Comparison of ENCODE assay signal across 13 cellular contexts in the genomic region with DNA sequence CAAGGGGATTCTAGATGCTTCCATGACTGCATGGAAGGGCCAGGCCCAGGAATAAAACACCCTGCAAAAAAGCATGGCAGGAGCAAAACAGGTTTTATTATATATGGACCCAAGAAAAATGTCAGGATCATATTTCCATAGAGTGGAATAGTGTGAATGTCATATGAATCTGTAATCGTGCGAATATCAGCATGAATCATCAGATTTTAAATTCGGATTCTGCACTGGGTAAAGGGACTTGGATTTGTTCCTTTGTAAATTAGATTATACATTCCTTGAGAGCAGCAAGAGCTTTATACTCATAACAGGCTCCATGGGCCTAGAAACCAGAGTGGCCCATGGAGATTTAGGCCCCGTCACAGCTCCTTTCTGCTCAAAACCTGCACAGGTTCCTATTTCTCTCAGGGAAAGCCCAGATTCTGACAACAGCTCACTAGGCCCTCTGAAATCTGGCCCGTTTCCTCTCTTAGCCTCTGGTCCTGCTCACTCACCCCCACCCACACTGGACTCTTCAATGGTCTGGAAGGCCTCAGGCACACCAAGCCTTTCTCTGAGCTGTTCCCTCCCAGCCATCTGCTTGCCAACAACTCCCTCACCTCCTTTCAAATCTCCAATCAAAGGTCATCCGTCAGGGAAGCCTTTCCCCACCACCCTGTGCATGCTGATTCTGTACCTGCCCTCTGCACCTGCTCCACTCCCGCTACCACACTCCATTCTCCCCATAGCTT.
DNase-seq lines count a peak whose midpoint lies in the region; ATAC-seq and TF ChIP-seq lines count a peak whose summit lies in the region.
"Had no signal": no experiment of that assay in that cellular context is flagged by ENCODE, and none has a peak within 500 bp of the region (broad histone marks: within the 10 kb centered on the region; RNA-seq: fewer than 3 reads in every experiment).

No MANE protein-coding gene starts in this region.

- peaks cover 31% of the 10 kb centered on the region for H3K4me1 Mint-ChIP-seq in activated CD8-positive, alpha-beta T cell treated with anti-CD3 and anti-CD28 coated beads for 36 hours (ENCODE audit: low read depth)
- peaks cover 32% of the 10 kb centered on the region for H3K4me1 Mint-ChIP-seq in activated CD8-positive, alpha-beta T cell treated with anti-CD3 and anti-CD28 coated beads, Interleukin-2, amount 10 ng/mL, durations not matched to agents 7 days and 5 days (ENCODE audit: low read depth)

- H3K36me3 Mint-ChIP-seq in activated CD8-positive, alpha-beta T cell treated with anti-CD3 and anti-CD28 coated beads for 36 hours (ENCODE audit: low read depth), result peaks cover 10% of the 10 kb centered on the region
- peaks cover 12% of the 10 kb centered on the region for H3K36me3 Mint-ChIP-seq in activated CD8-positive, alpha-beta T cell treated with anti-CD3 and anti-CD28 coated beads, Interleukin-2, amount 10 ng/mL, durations not matched to agents 7 days and 5 days (ENCODE audit: low read depth)
- H3K36me3 Mint-ChIP-seq in activated naive CD4-positive, alpha-beta T cell treated with anti-CD3 and anti-CD28 coated beads, Interleukin-2, amount 50 U/mL, for 72 hours, result peaks cover 7 to 16% of the 10 kb centered on the region in 2 donors

- peaks cover 12% of the 10 kb centered on the region for H3K9me3 Mint-ChIP-seq in activated CD8-positive, alpha-beta T cell treated with anti-CD3 and anti-CD28 coated beads for 36 hours
- H3K9me3 Mint-ChIP-seq in activated CD8-positive, alpha-beta T cell treated with anti-CD3 and anti-CD28 coated beads, Interleukin-2, amount 10 ng/mL, durations not matched to agents 7 days and 5 days (ENCODE audit: insufficient read depth), result peaks cover 9% of the 10 kb centered on the region
- H3K9me3 Mint-ChIP-seq in activated naive CD4-positive, alpha-beta T cell treated with anti-CD3 and anti-CD28 coated beads, Interleukin-2, amount 50 U/mL, for 72 hours, result peaks cover 0 to 8% of the 10 kb centered on the region in 2 donors

- WGBS in thyroid gland, 2 donors, result 95% methylated on average over 7 of the region's 7 CpGs

- CTCF ChIA-PET in activated CD8-positive, alpha-beta T cell treated with anti-CD3 and anti-CD28 coated beads for 36 hours (lab: Charles Lee), result interaction anchor here (0.7 to 2.0 kb wide), 3 partner anchors 25 to 101 kb away, joined by 3 to 9 read pairs (median 3); no protein-coding TSS in a partner anchor
- CTCF ChIA-PET in activated CD8-positive, alpha-beta T cell treated with anti-CD3 and anti-CD28 coated beads, Interleukin-2, amount 10 ng/mL, durations not matched to agents 7 days and 5 days (lab: Charles Lee), result interaction anchor here (0.6 to 2.2 kb wide), 4 partner anchors 12 to 101 kb away, joined by 3 to 6 read pairs (median 3); no protein-coding TSS in a partner anchor

- H3K36me3 ChIP-seq in thyroid gland (no peaks in the 10 kb centered on the region), Peyer's patch (no peaks in the 10 kb centered on the region)

- H3K27me3 ChIP-seq in thyroid gland (no peaks in the 10 kb centered on the region), Peyer's patch (no peaks in the 10 kb centered on the region)

- no peak for TF ChIP-seq CTCF in activated CD8-positive, alpha-beta T cell treated with anti-CD3 and anti-CD28 coated beads for 36 hours (IDR thresholded peaks at IDR 0.05)
- no peak for TF ChIP-seq CTCF in thyroid gland (IDR thresholded peaks at IDR 0.05)
- TF ChIP-seq CTCF in Peyer's patch (IDR thresholded peaks at IDR 0.05), result no peak

- H3K4me1 ChIP-seq in thyroid gland, result peaks cover 6 to 22% of the 10 kb centered on the region in 2 donors
- no peaks in the 10 kb centered on the region for H3K4me1 ChIP-seq in Peyer's patch

- no peak overlapping the region for H3K4me3 Mint-ChIP-seq in activated CD8-positive, alpha-beta T cell treated with anti-CD3 and anti-CD28 coated beads for 36 hours
- H3K4me3 Mint-ChIP-seq in activated CD8-positive, alpha-beta T cell treated with anti-CD3 and anti-CD28 coated beads, Interleukin-2, amount 10 ng/mL, durations not matched to agents 7 days and 5 days, result no peak overlapping the region

- ATAC-seq in activated CD8-positive, alpha-beta T cell treated with anti-CD3 and anti-CD28 coated beads for 36 hours, result no peak
- ATAC-seq in activated CD8-positive, alpha-beta T cell treated with anti-CD3 and anti-CD28 coated beads, Interleukin-2, amount 10 ng/mL, durations not matched to agents 7 days and 5 days, result no peak
- ATAC-seq in activated naive CD4-positive, alpha-beta T cell treated with anti-CD3 and anti-CD28 coated beads, Interleukin-2, amount 50 U/mL, for 72 hours, result no peak
- ATAC-seq in left cardiac atrium (peak; percentile 52 to 76), GM21367 (IDR thresholded peaks at IDR 0.05; ENCODE audit: unreplicated experiment) (no peak)
- ATAC-seq: HepG2; naive thymus-derived CD4-positive, alpha-beta T cell had no signal

- peak overlapping the region; percentile 7 for H3K27ac Mint-ChIP-seq in activated CD8-positive, alpha-beta T cell treated with anti-CD3 and anti-CD28 coated beads for 36 hours
- no peak overlapping the region for H3K27ac Mint-ChIP-seq in activated CD8-positive, alpha-beta T cell treated with anti-CD3 and anti-CD28 coated beads, Interleukin-2, amount 10 ng/mL, durations not matched to agents 7 days and 5 days
- H3K27ac Mint-ChIP-seq in activated naive CD4-positive, alpha-beta T cell treated with anti-CD3 and anti-CD28 coated beads, Interleukin-2, amount 50 U/mL, for 72 hours, result peak overlapping the region; percentile 5 to 85

- H3K27ac ChIP-seq in thyroid gland (peak overlapping the region; percentile 81 to 90 (median 87)), Peyer's patch (no peak overlapping the region)

- intact Hi-C loops in activated CD8-positive, alpha-beta T cell treated with anti-CD3 and anti-CD28 coated beads for 36 hours (cut with micrococcal nuclease), result no loop called here
- intact Hi-C loops in left cardiac atrium (cut with DNase I), result no loop called here
- intact Hi-C loops in thyroid gland (cut with DNase I), result no loop called here

- no peak overlapping the region for H3K4me3 ChIP-seq in thyroid gland (replicated peaks in 1 of 3)
- no peak overlapping the region for H3K4me3 ChIP-seq in Peyer's patch

- no peak for DNase-seq in activated CD8-positive, alpha-beta T cell treated with anti-CD3 and anti-CD28 coated beads for 36 hours
- DNase-seq in activated CD8-positive, alpha-beta T cell treated with anti-CD3 and anti-CD28 coated beads, Interleukin-2, amount 10 ng/mL, durations not matched to agents 7 days and 5 days, result no peak
- DNase-seq in activated naive CD4-positive, alpha-beta T cell treated with anti-CD3 and anti-CD28 coated beads, Interleukin-2, amount 50 U/mL, for 72 hours (ENCODE audit: low spot score in 2 of 2), result no peak
- no peak for DNase-seq in left cardiac atrium
- no peak for DNase-seq in thyroid gland
- no peak for DNase-seq in NOMO-1 treated with DMSO at 0.1 percent for 48 hours (lab: John Stamatoyannopoulos, UW; ENCODE audit: unreplicated experiment)
- no peak for DNase-seq in Peyer's patch
- DNase-seq: DMS79 treated with DMSO at 0.1 percent for 48 hours; naive thymus-derived CD4-positive, alpha-beta T cell; NCI-H1105; NCI-H510A treated with DMSO at 0.1 percent for 48 hours had no signal

- H3K9me3 ChIP-seq in thyroid gland, result no peaks in the 10 kb centered on the region
- H3K9me3 ChIP-seq in Peyer's patch, result no peaks in the 10 kb centered on the region

- no peak for TF ChIP-seq POLR2A in thyroid gland (IDR thresholded peaks at IDR 0.05)
- TF ChIP-seq POLR2A in Peyer's patch (IDR thresholded peaks at IDR 0.05), result no peak

- H3K27me3 Mint-ChIP-seq in activated CD8-positive, alpha-beta T cell treated with anti-CD3 and anti-CD28 coated beads for 36 hours, result peaks cover 6% of the 10 kb centered on the region
- H3K27me3 Mint-ChIP-seq in activated CD8-positive, alpha-beta T cell treated with anti-CD3 and anti-CD28 coated beads, Interleukin-2, amount 10 ng/mL, durations not matched to agents 7 days and 5 days (ENCODE audit: low read depth), result peaks cover 4% of the 10 kb centered on the region

- POLR2A ChIA-PET in activated CD8-positive, alpha-beta T cell treated with anti-CD3 and anti-CD28 coated beads for 36 hours (lab: Charles Lee), result interaction anchor here (1.0 to 1.3 kb wide), 2 partner anchors 12 to 28 kb away, joined by 3 read pairs; no protein-coding TSS in a partner anchor
- POLR2A ChIA-PET in activated CD8-positive, alpha-beta T cell treated with anti-CD3 and anti-CD28 coated beads, Interleukin-2, amount 10 ng/mL, durations not matched to agents 7 days and 5 days (lab: Charles Lee), result interaction anchor here (0.6 kb wide), 1 partner anchor 442 kb away, joined by 4 read pairs; no protein-coding TSS in a partner anchor

Comparison
In these comparisons a context has a peak if more than half of its experiments do, and no peak if none do; other contexts are left out.
1. ATAC-seq: peak in left cardiac atrium (2 of 2); none in activated CD8-positive, alpha-beta T cell treated with anti-CD3 and anti-CD28 coated beads for 36 hours (single experiment), activated CD8-positive, alpha-beta T cell treated with anti-CD3 and anti-CD28 coated beads, Interleukin-2, amount 10 ng/mL, durations not matched to agents 7 days and 5 days (single experiment), activated naive CD4-positive, alpha-beta T cell treated with anti-CD3 and anti-CD28 coated beads, Interleukin-2, amount 50 U/mL, for 72 hours (0 of 2) and GM21367 (single experiment).
2. H3K27ac ChIP-seq: peak in thyroid gland (3 of 3); none in Peyer's patch (0 of 4).